In the genomic region with DNA sequence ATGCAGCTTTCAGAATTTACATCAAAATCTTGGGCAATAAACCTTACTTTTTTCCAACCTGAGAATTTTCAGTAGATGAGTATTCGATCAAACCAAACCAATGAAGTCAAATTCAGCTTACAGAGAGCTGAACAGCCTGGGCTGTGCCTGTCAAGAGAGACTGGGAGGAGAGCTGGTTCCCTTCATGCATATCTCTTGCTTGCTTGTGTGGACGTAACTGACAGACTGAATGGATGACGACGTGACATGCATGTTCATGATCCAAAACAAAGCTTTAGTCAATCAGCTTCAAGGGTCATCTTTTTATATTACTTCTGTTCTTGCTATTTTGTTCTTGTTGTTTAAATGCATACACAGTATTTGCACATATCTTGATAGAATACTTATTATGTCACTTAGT, we compare ENCODE assay signal across 22 cellular contexts.
DNase-seq lines count a peak whose midpoint lies in the region; ATAC-seq and TF ChIP-seq lines count a peak whose summit lies in the region.
"Had no signal": no experiment of that assay in that cellular context is flagged by ENCODE, and none has a peak within 500 bp of the region (broad histone marks: within the 10 kb centered on the region; RNA-seq: fewer than 3 reads in every experiment).

No MANE protein-coding gene starts in this region.

- H3K27ac Mint-ChIP-seq in endodermal cell = no peak overlapping the region
- H3K27ac Mint-ChIP-seq: activated CD4-positive, alpha-beta memory T cell treated with anti-CD3 and anti-CD28 coated beads for 36 hours had no signal

- H3K27me3 Mint-ChIP-seq in endodermal cell (ENCODE audit: insufficient read depth) = no peaks in the 10 kb centered on the region

- H3K9me3 ChIP-seq in endodermal cell (ENCODE audit: control insufficient read depth, low read length) = no peaks in the 10 kb centered on the region
- H3K9me3 ChIP-seq: BLaER1, transverse colon had no signal

- peaks cover 3% of the 10 kb centered on the region for H3K4me1 Mint-ChIP-seq in endodermal cell

- 54 to 89% methylated on average over 3 to 4 of the region's 4 CpGs for WGBS in endodermal cell (ENCODE audit: insufficient coverage in 1 of 2, insufficient read length in 1 of 2), 2 experiments
- 90 to 91% methylated on average over 4 of the region's 4 CpGs for WGBS in lower leg skin, 2 donors

- H3K4me1 ChIP-seq in endodermal cell (ENCODE audit: control insufficient read depth, insufficient read depth, low read length) = no peaks in the 10 kb centered on the region
- H3K4me1 ChIP-seq: BLaER1, transverse colon had no signal

- no peak for TF ChIP-seq POLR2A in lower leg skin (IDR thresholded peaks at IDR 0.05)

- H3K4me3 ChIP-seq in endodermal cell (ENCODE audit: low read length) = no peak overlapping the region
- H3K4me3 ChIP-seq in lower leg skin (ENCODE audit: low read depth, poor library complexity, severe bottlenecking) = no peak overlapping the region
- H3K4me3 ChIP-seq: BLaER1, PC-9, SJCRH30, transverse colon had no signal

- DNase-seq in NCI-H1417 (lab: John Stamatoyannopoulos, UW) (peak in 2 of 3 experiments; percentile 15 to 59), NCI-H1417 treated with DMSO at 0.1 percent for 48 hours (lab: John Stamatoyannopoulos, UW) (no peak), NCI-H446 (lab: John Stamatoyannopoulos, UW) (peak; percentile 14 to 26), endodermal cell (no peak), pons (ENCODE audit: low spot score) (peak; percentile 84), AG08395 (ENCODE audit: low spot score) (no peak), lower leg skin (ENCODE audit: low spot score in 2 of 2) (no peak)
- DNase-seq: activated CD4-positive, alpha-beta memory T cell treated with anti-CD3 and anti-CD28 coated beads for 36 hours; activated naive CD4-positive, alpha-beta T cell; amniotic stem cell; central memory CD4-positive, alpha-beta T cell; HCEC 1CT; left ventricle myocardium superior; PC-9; SJCRH30; stimulated activated naive CD4-positive, alpha-beta T cell treated with Interleukin-2 at 50 U/mL for 16 hours; transverse colon had no signal

- no peaks in the 10 kb centered on the region for H3K27me3 ChIP-seq in endodermal cell (ENCODE audit: control insufficient read depth, insufficient read depth, low read length, poor library complexity, severe bottlenecking)
- H3K27me3 ChIP-seq: BLaER1, SJCRH30, transverse colon had no signal

- no peak for ATAC-seq in HG03378 (IDR thresholded peaks at IDR 0.05; ENCODE audit: unreplicated experiment)
- ATAC-seq: esophagus mucosa, left ventricle myocardium superior had no signal

- intact Hi-C loops in lower leg skin (cut with DNase I; ENCODE audit: low total_unique reads) = no loop called here

- H3K27ac ChIP-seq in endodermal cell (ENCODE audit: low read depth, low read length) = peak overlapping the region; percentile 7
- H3K27ac ChIP-seq: 22Rv1, BLaER1, HL-60, PC-9, SJCRH30, transverse colon had no signal

- no peaks in the 10 kb centered on the region for H3K36me3 ChIP-seq in endodermal cell (ENCODE audit: control insufficient read depth, insufficient read depth, low read length)
- H3K36me3 ChIP-seq: BLaER1, SJCRH30, transverse colon had no signal

- no peak overlapping the region for H3K9ac ChIP-seq in endodermal cell (ENCODE audit: extremely low read depth, low read length, poor library complexity, severe bottlenecking)
- H3K9ac ChIP-seq: BLaER1 had no signal

- H3K9me3 Mint-ChIP-seq in endodermal cell = no peaks in the 10 kb centered on the region
- H3K9me3 Mint-ChIP-seq: activated CD4-positive, alpha-beta memory T cell treated with anti-CD3 and anti-CD28 coated beads for 36 hours had no signal

- no peaks in the 10 kb centered on the region for H3K36me3 Mint-ChIP-seq in endodermal cell (ENCODE audit: low read depth)
- H3K36me3 Mint-ChIP-seq: activated CD4-positive, alpha-beta memory T cell treated with anti-CD3 and anti-CD28 coated beads for 36 hours had no signal

- no peak overlapping the region for H3K4me3 Mint-ChIP-seq in endodermal cell
- H3K4me3 Mint-ChIP-seq: activated CD4-positive, alpha-beta memory T cell treated with anti-CD3 and anti-CD28 coated beads for 36 hours had no signal

- TF ChIP-seq CTCF in endodermal cell (conservative IDR thresholded peaks at IDR 0.05) (no peak), lower leg skin (IDR thresholded peaks at IDR 0.05) (no peak)

Comparison
In these comparisons a context has a peak if more than half of its experiments do, and no peak if none do; other contexts are left out.
1. DNase-seq: peak in NCI-H1417 (2 of 3), NCI-H446 (2 of 2) and pons (single experiment); none in NCI-H1417 treated with DMSO at 0.1 percent for 48 hours (single experiment), endodermal cell (single experiment), AG08395 (single experiment) and lower leg skin (0 of 2).